In genomic region chr11:833114-833791, GRCh38 we compare ENCODE assay signal across 1 cellular context.
A peak's percentile ranks its signal among the peaks of the same experiment; 100 is the strongest.
TF ChIP-seq lines count a peak whose summit lies in the region.

No MANE protein-coding gene starts in this region.

TF ChIP-seq in HepG2, 621 proteins besides CTCF, POLR2A, EP300 and RAD21 (continued from another document and continues in another):
- no peak for TF ChIP-seq E2F2 (CRISPR knock-in tag; IDR thresholded peaks at IDR 0.05; ENCODE audit: borderline replicate concordance)
- TF ChIP-seq ZNF274 (CRISPR knock-in tag; IDR thresholded peaks at IDR 0.05), result no peak
- TF ChIP-seq ZNF484 (CRISPR knock-in tag; IDR thresholded peaks at IDR 0.05; ENCODE audit: borderline replicate concordance, low read depth), result no peak
- peak; percentile 79 for TF ChIP-seq HNRNPK (IDR thresholded peaks at IDR 0.05; ENCODE audit: low read depth, low read length, poor library complexity, severe bottlenecking)
- TF ChIP-seq PLSCR1 (CRISPR knock-in tag; IDR thresholded peaks at IDR 0.05; ENCODE audit: borderline replicate concordance), result no peak
- TF ChIP-seq TCF7 (IDR thresholded peaks at IDR 0.05; ENCODE audit: low read depth), result no peak
- TF ChIP-seq ZUFSP (CRISPR knock-in tag; IDR thresholded peaks at IDR 0.05; ENCODE audit: borderline replicate concordance), result no peak
- no peak for TF ChIP-seq ZNF10 (CRISPR knock-in tag; IDR thresholded peaks at IDR 0.05; ENCODE audit: borderline replicate concordance, low read depth)
- TF ChIP-seq ZNF160 (CRISPR knock-in tag; IDR thresholded peaks at IDR 0.05), result no peak
- no peak for TF ChIP-seq KDM4B (CRISPR knock-in tag; IDR thresholded peaks at IDR 0.05)
- peak; percentile 66; the same call in 1 of the 2 replicates for TF ChIP-seq RBFOX2 (IDR thresholded peaks at IDR 0.05; ENCODE audit: low read depth, low read length)
- no peak for TF ChIP-seq ZNF780A (CRISPR knock-in tag; IDR thresholded peaks at IDR 0.05)
- no peak for TF ChIP-seq CERS6 (CRISPR knock-in tag; IDR thresholded peaks at IDR 0.05)
- no peak for TF ChIP-seq ZNF747 (CRISPR knock-in tag; IDR thresholded peaks at IDR 0.05; ENCODE audit: borderline replicate concordance)
- TF ChIP-seq ZBTB25 (CRISPR knock-in tag; IDR thresholded peaks at IDR 0.05), result no peak
- TF ChIP-seq CREB1 (IDR thresholded peaks at IDR 0.05), result no peak
- no peak for TF ChIP-seq CREB1 (CRISPR knock-in tag; IDR thresholded peaks at IDR 0.05)
- TF ChIP-seq NFKB2 (CRISPR knock-in tag; IDR thresholded peaks at IDR 0.05; ENCODE audit: borderline replicate concordance), result no peak
- no peak for TF ChIP-seq ZNF142 (CRISPR knock-in tag; IDR thresholded peaks at IDR 0.05)
- TF ChIP-seq HCFC1 (IDR thresholded peaks at IDR 0.05; ENCODE audit: low read depth, low read length), result no peak
- TF ChIP-seq NFE2L2 (IDR thresholded peaks at IDR 0.05; ENCODE audit: low read length), result no peak
- TF ChIP-seq SKI (IDR thresholded peaks at IDR 0.05; ENCODE audit: partially characterized antibody), result peak; percentile 33
- TF ChIP-seq ZNF280B (CRISPR knock-in tag; IDR thresholded peaks at IDR 0.05; ENCODE audit: borderline replicate concordance), result no peak
- no peak for TF ChIP-seq ZNF512 (CRISPR knock-in tag; IDR thresholded peaks at IDR 0.05)
- no peak for TF ChIP-seq ZNF672 (CRISPR knock-in tag; IDR thresholded peaks at IDR 0.05)
- TF ChIP-seq RELA (CRISPR knock-in tag; IDR thresholded peaks at IDR 0.05), result no peak
- peak; percentile 52; the same call in 1 of the 2 replicates for TF ChIP-seq PATZ1 (CRISPR knock-in tag; IDR thresholded peaks at IDR 0.05)
- no peak for TF ChIP-seq KAT2B (IDR thresholded peaks at IDR 0.05; ENCODE audit: borderline replicate concordance, low read depth, low read length)
- no peak for TF ChIP-seq ZNF644 (CRISPR knock-in tag; IDR thresholded peaks at IDR 0.05; ENCODE audit: low read depth)
- no peak for TF ChIP-seq MLX (CRISPR knock-in tag; IDR thresholded peaks at IDR 0.05)
- TF ChIP-seq THAP8 (CRISPR knock-in tag; IDR thresholded peaks at IDR 0.05; ENCODE audit: borderline replicate concordance), result no peak
- no peak for TF ChIP-seq ZNF234 (CRISPR knock-in tag; conservative IDR thresholded peaks at IDR 0.05)
- no peak; the same call in 1 of the 2 replicates for TF ChIP-seq MAF1 (CRISPR knock-in tag; IDR thresholded peaks at IDR 0.05; ENCODE audit: borderline replicate concordance)
- no peak for TF ChIP-seq GZF1 (CRISPR knock-in tag; IDR thresholded peaks at IDR 0.05)
- no peak for TF ChIP-seq FOXO4 (CRISPR knock-in tag; conservative IDR thresholded peaks at IDR 0.05)
- TF ChIP-seq ZGPAT (CRISPR knock-in tag; IDR thresholded peaks at IDR 0.05), result no peak; the same call in 1 of the 2 replicates
- TF ChIP-seq NCOA5 (CRISPR knock-in tag; IDR thresholded peaks at IDR 0.05), result no peak
